ENCODE assay signal across 28 cellular contexts in the genomic region with DNA sequence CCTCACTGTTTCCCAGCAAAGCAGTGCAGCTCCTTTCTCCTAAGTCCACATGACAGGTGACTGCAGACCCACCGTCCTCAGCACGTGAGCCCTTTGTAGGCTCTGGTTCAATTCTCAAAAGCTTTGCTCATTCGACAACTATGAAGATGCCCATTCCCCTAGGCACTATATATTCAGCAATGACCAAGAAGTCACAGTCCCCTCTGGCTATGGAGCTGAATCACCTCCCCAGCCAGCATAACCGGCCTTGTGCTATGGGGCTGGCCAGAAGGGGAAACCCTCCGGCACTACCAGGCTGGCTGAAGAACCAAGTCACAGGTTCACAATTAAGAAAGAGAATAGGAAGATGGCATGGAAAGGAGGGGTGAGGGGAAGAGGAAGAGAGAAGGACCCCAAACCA.
"Had no signal": no experiment of that assay in that cellular context is flagged by ENCODE, and none has a peak within 500 bp of the region (broad histone marks: within the 10 kb centered on the region; RNA-seq: fewer than 3 reads in every experiment).

No MANE protein-coding gene starts in this region.

- H3K9me3 Mint-ChIP-seq: naive B cell; naive thymus-derived CD8-positive, alpha-beta T cell; natural killer cell treated with Interleukin-12 subunit alpha and Interleukin-12 subunit beta and Interleukin-15 and Interleukin-18, amount 100 ng/mL, for 72 hours; stimulated activated effector memory CD8-positive, alpha-beta T cell treated with anti-CD3 and anti-CD28 coated beads, Interleukin-12 subunit alpha, Interleukin-12 subunit beta, amount 100 ng/mL, for 72 hours; stimulated activated naive B cell treated with anti-CD40 and anti-IgM and Interleukin-4, amounts not matched to agents 10 μg/mL and 1 μg/mL and 100 μg/mL, for 72 hours; stimulated activated naive CD8-positive, alpha-beta T cell treated with anti-CD3 and anti-CD28 coated beads, Interleukin-15, Interleukin-2, amounts not matched to agents 100 ng/mL and 50 ng/mL, for 24 hours had no signal

- H3K4me3 Mint-ChIP-seq: naive B cell; naive thymus-derived CD8-positive, alpha-beta T cell; natural killer cell treated with Interleukin-12 subunit alpha and Interleukin-12 subunit beta and Interleukin-15 and Interleukin-18, amount 100 ng/mL, for 72 hours; stimulated activated effector memory CD8-positive, alpha-beta T cell treated with anti-CD3 and anti-CD28 coated beads, Interleukin-12 subunit alpha, Interleukin-12 subunit beta, amount 100 ng/mL, for 72 hours; stimulated activated naive B cell treated with anti-CD40 and anti-IgM and Interleukin-4, amounts not matched to agents 10 μg/mL and 1 μg/mL and 100 μg/mL, for 72 hours; stimulated activated naive CD8-positive, alpha-beta T cell treated with anti-CD3 and anti-CD28 coated beads, Interleukin-15, Interleukin-2, amounts not matched to agents 100 ng/mL and 50 ng/mL, for 24 hours had no signal

- H3K4me1 Mint-ChIP-seq: naive B cell; naive thymus-derived CD8-positive, alpha-beta T cell; stimulated activated effector memory CD8-positive, alpha-beta T cell treated with anti-CD3 and anti-CD28 coated beads, Interleukin-12 subunit alpha, Interleukin-12 subunit beta, amount 100 ng/mL, for 72 hours; stimulated activated naive B cell treated with anti-CD40 and anti-IgM and Interleukin-4, amounts not matched to agents 10 μg/mL and 1 μg/mL and 100 μg/mL, for 72 hours had no signal

- H3K27ac Mint-ChIP-seq: naive thymus-derived CD8-positive, alpha-beta T cell; natural killer cell treated with Interleukin-12 subunit alpha and Interleukin-12 subunit beta and Interleukin-15 and Interleukin-18, amount 100 ng/mL, for 72 hours; progenitor cell of endocrine pancreas; stimulated activated effector memory CD8-positive, alpha-beta T cell treated with anti-CD3 and anti-CD28 coated beads, Interleukin-12 subunit alpha, Interleukin-12 subunit beta, amount 100 ng/mL, for 72 hours; stimulated activated naive B cell treated with anti-CD40 and anti-IgM and Interleukin-4, amounts not matched to agents 10 μg/mL and 1 μg/mL and 100 μg/mL, for 72 hours; stimulated activated naive CD8-positive, alpha-beta T cell treated with anti-CD3 and anti-CD28 coated beads, Interleukin-15, Interleukin-2, amounts not matched to agents 100 ng/mL and 50 ng/mL, for 24 hours had no signal

- H3K36me3 Mint-ChIP-seq: naive B cell; naive thymus-derived CD8-positive, alpha-beta T cell; natural killer cell treated with Interleukin-12 subunit alpha and Interleukin-12 subunit beta and Interleukin-15 and Interleukin-18, amount 100 ng/mL, for 72 hours; stimulated activated effector memory CD8-positive, alpha-beta T cell treated with anti-CD3 and anti-CD28 coated beads, Interleukin-12 subunit alpha, Interleukin-12 subunit beta, amount 100 ng/mL, for 72 hours; stimulated activated naive B cell treated with anti-CD40 and anti-IgM and Interleukin-4, amounts not matched to agents 10 μg/mL and 1 μg/mL and 100 μg/mL, for 72 hours had no signal

- DNase-seq: naive B cell; naive thymus-derived CD8-positive, alpha-beta T cell; nucleus accumbens; ovary; posterior cingulate gyrus; psoas muscle; right cardiac atrium; right lobe of liver; sigmoid colon; small intestine; stimulated activated CD4-positive, alpha-beta T cell treated with anti-CD3 and anti-CD28 coated beads, Interleukin-15, amount 100 ng/mL, for 24 hours; stimulated activated CD4-positive, alpha-beta T cell treated with anti-CD3 and anti-CD28 coated beads, Interleukin-2, amount 100 ng/mL, for 24 hours; stimulated activated CD4-positive, alpha-beta T cell treated with anti-CD3 and anti-CD28 coated beads, Interleukin-2, amount 100 ng/mL, for 48 hours; stimulated activated CD4-positive, alpha-beta T cell treated with anti-CD3 and anti-CD28 coated beads, Interleukin-4, amount 100 ng/mL, for 24 hours; stimulated activated naive B cell treated with anti-CD40 and anti-IgM and Interleukin-4, amounts not matched to agents 10 μg/mL and 1 μg/mL and 100 μg/mL, for 72 hours; stimulated activated naive CD4-positive, alpha-beta T cell treated with Interleukin-2 at 50 U/mL for 16 hours; stomach; testis; tibial artery; transverse colon; upper lobe of left lung had no signal

- H3K4me3 ChIP-seq: ovary, psoas muscle, right lobe of liver, sigmoid colon, stomach, testis, tibial artery, transverse colon, upper lobe of left lung, vagina had no signal

- H3K9me3 ChIP-seq: neutrophil, ovary, psoas muscle, right lobe of liver, sigmoid colon, stomach, testis, tibial artery, transverse colon, upper lobe of left lung, vagina had no signal

- H3K36me3 ChIP-seq: neutrophil, ovary, right lobe of liver, sigmoid colon, stomach, tibial artery, transverse colon, upper lobe of left lung, vagina had no signal

- H3K4me1 ChIP-seq: parathyroid adenoma, right lobe of liver, sigmoid colon, stomach, testis, tibial artery, transverse colon, upper lobe of left lung, vagina had no signal

- H3K27me3 ChIP-seq: neutrophil, ovary, right lobe of liver, sigmoid colon, testis, upper lobe of left lung, vagina had no signal

- H3K27ac ChIP-seq: neutrophil, ovary, parathyroid adenoma, psoas muscle, right lobe of liver, sigmoid colon, stomach, testis, tibial artery, transverse colon, upper lobe of left lung, vagina had no signal
